18 cellular contexts compared by ENCODE assay signal in the genomic region with DNA sequence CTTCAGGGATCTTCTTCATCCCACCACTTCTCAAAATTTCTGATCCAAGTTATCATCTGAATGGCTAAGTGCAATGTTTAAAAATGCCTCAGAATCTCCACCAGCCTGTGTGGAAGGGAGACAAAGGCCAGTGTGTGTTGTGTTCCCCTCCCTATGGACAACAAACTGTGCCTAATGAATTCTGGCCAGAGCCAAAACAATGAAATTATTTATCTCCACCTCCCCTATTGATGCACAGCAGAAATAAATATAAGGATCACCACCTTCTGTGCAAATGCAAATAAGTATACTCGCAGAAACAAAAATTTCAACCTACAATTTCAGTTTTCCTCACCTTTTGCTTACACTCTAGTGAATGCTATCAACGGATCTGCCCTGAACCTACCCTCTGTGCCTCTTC.
A peak's percentile ranks its signal among the peaks of the same experiment; 100 is the strongest.
DNase-seq lines count a peak whose midpoint lies in the region; ATAC-seq and TF ChIP-seq lines count a peak whose summit lies in the region.
"Had no signal": no experiment of that assay in that cellular context is flagged by ENCODE, and none has a peak within 500 bp of the region (broad histone marks: within the 10 kb centered on the region; RNA-seq: fewer than 3 reads in every experiment).

No MANE protein-coding gene starts in this region.

- peaks cover 10% of the 10 kb centered on the region; the same call in 1 of the 2 replicates for H4K20me1 ChIP-seq in DND-41 (ENCODE audit: insufficient read depth, low read length)

- peaks cover 45% of the 10 kb centered on the region for H3K36me3 Mint-ChIP-seq in activated T-helper 2 cell treated with anti-CD3 and anti-CD28 coated beads, Interferon-gamma antibody, Interleukin-2, Interleukin-4, amounts not matched to agents 10 μg/mL and 5 μg/mL and 100 μg/mL, durations not matched to agents 14 hours and 24 hours and 36 hours (ENCODE audit: low read depth)
- H3K36me3 Mint-ChIP-seq in progenitor cell of endocrine pancreas (ENCODE audit: insufficient read depth), result peaks cover 5% of the 10 kb centered on the region

- no peaks in the 10 kb centered on the region for H3K27me3 ChIP-seq in DND-41 (ENCODE audit: insufficient read depth, low read length, poor library complexity)
- H3K27me3 ChIP-seq: BLaER1 treated with 17β-estradiol and CSF1 and Interleukin-3, amounts not matched to agents 10 nM and 100 nM had no signal

- peaks cover 98% of the 10 kb centered on the region for H3K4me1 ChIP-seq in DND-41 (ENCODE audit: insufficient read depth, low read length)

- H3K4me2 ChIP-seq in DND-41 (ENCODE audit: insufficient read depth, low read length), result peak overlapping the region; percentile 45; the same call in 1 of the 2 replicates
- H3K4me2 ChIP-seq: BLaER1 treated with 17β-estradiol and CSF1 and Interleukin-3, amounts not matched to agents 10 nM and 100 nM had no signal

- no peak for DNase-seq in DND-41
- DNase-seq in activated T-helper 2 cell treated with anti-CD3 and anti-CD28 coated beads, Interferon-gamma antibody, Interleukin-2, Interleukin-4, amounts not matched to agents 10 μg/mL and 5 μg/mL and 100 μg/mL, durations not matched to agents 14 hours and 24 hours and 36 hours (ENCODE audit: low spot score), result no peak
- peak in 23 of 42 donors; percentile 16 to 80 (median 54) for DNase-seq in head of caudate nucleus
- DNase-seq in progenitor cell of endocrine pancreas (ENCODE audit: low spot score, unreplicated experiment), result no peak
- DNase-seq in OCI-M2 (lab: John Stamatoyannopoulos, UW; ENCODE audit: unreplicated experiment), result no peak
- no peak for DNase-seq in NCI-H2107 (lab: John Stamatoyannopoulos, UW)
- DNase-seq: CD8-positive, alpha-beta memory T cell; DMS53; GOT3; NCI-H1105 treated with DMSO at 0.1 percent for 48 hours; NCI-H1694; NCI-H2081 treated with DMSO at 0.1 percent for 48 hours; NCI-H510A; NCI-H774; Right ventricle myocardium superior had no signal

- no peak overlapping the region for H3K4me3 ChIP-seq in DND-41 (ENCODE audit: low read depth in 1 of 2, low read length in 2 of 2)
- H3K4me3 ChIP-seq: BLaER1 treated with 17β-estradiol and CSF1 and Interleukin-3, amounts not matched to agents 10 nM and 100 nM; K562 had no signal

- H3K27ac ChIP-seq in DND-41 (ENCODE audit: low read length), result peak overlapping the region; percentile 82
- H3K27ac ChIP-seq: BLaER1 treated with 17β-estradiol and CSF1 and Interleukin-3, amounts not matched to agents 10 nM and 100 nM had no signal

- no peaks in the 10 kb centered on the region for H3K27me3 Mint-ChIP-seq in activated T-helper 2 cell treated with anti-CD3 and anti-CD28 coated beads, Interferon-gamma antibody, Interleukin-2, Interleukin-4, amounts not matched to agents 10 μg/mL and 5 μg/mL and 100 μg/mL, durations not matched to agents 14 hours and 24 hours and 36 hours (ENCODE audit: low read depth)
- H3K27me3 Mint-ChIP-seq in progenitor cell of endocrine pancreas, result no peaks in the 10 kb centered on the region

- H3K9me3 ChIP-seq in DND-41 (ENCODE audit: insufficient read depth, low read length, severe bottlenecking), result no peaks in the 10 kb centered on the region

- no peak for TF ChIP-seq CTCF in DND-41 (IDR thresholded peaks at IDR 0.05; ENCODE audit: borderline replicate concordance, extremely low read depth, low read length, poor library complexity, severe bottlenecking)
- no peak for TF ChIP-seq CTCF in progenitor cell of endocrine pancreas (IDR thresholded peaks at IDR 0.05; ENCODE audit: unreplicated experiment)

- no peak overlapping the region for H3K4me3 Mint-ChIP-seq in activated T-helper 2 cell treated with anti-CD3 and anti-CD28 coated beads, Interferon-gamma antibody, Interleukin-2, Interleukin-4, amounts not matched to agents 10 μg/mL and 5 μg/mL and 100 μg/mL, durations not matched to agents 14 hours and 24 hours and 36 hours (ENCODE audit: low read depth)
- H3K4me3 Mint-ChIP-seq in progenitor cell of endocrine pancreas (ENCODE audit: low read depth), result no peak overlapping the region

- ATAC-seq in DND-41 (ENCODE audit: insufficient read depth, low read depth) (no peak), GM19328 (IDR thresholded peaks at IDR 0.05; ENCODE audit: unreplicated experiment) (no peak)
- ATAC-seq: K562 had no signal

- no peak overlapping the region for H3K9ac ChIP-seq in DND-41 (ENCODE audit: low read depth, low read length)
- H3K9ac ChIP-seq: BLaER1 treated with 17β-estradiol and CSF1 and Interleukin-3, amounts not matched to agents 10 nM and 100 nM had no signal

- H3K4me1 Mint-ChIP-seq in activated T-helper 2 cell treated with anti-CD3 and anti-CD28 coated beads, Interferon-gamma antibody, Interleukin-2, Interleukin-4, amounts not matched to agents 10 μg/mL and 5 μg/mL and 100 μg/mL, durations not matched to agents 14 hours and 24 hours and 36 hours (ENCODE audit: low read depth), result peaks cover 94% of the 10 kb centered on the region
- H3K4me1 Mint-ChIP-seq in progenitor cell of endocrine pancreas (ENCODE audit: low read depth), result peaks cover 34% of the 10 kb centered on the region

- H3K9me3 Mint-ChIP-seq in activated T-helper 2 cell treated with anti-CD3 and anti-CD28 coated beads, Interferon-gamma antibody, Interleukin-2, Interleukin-4, amounts not matched to agents 10 μg/mL and 5 μg/mL and 100 μg/mL, durations not matched to agents 14 hours and 24 hours and 36 hours, result no peaks in the 10 kb centered on the region
- H3K9me3 Mint-ChIP-seq in progenitor cell of endocrine pancreas (ENCODE audit: low read depth), result peaks cover 3% of the 10 kb centered on the region

- H3K79me2 ChIP-seq in DND-41 (ENCODE audit: insufficient read depth, low read length), result peaks cover 99% of the 10 kb centered on the region

- intact Hi-C loops in activated T-helper 2 cell treated with anti-CD3 and anti-CD28 coated beads, Interferon-gamma antibody, Interleukin-2, Interleukin-4, amounts not matched to agents 10 μg/mL and 5 μg/mL and 100 μg/mL, durations not matched to agents 14 hours and 24 hours and 36 hours (cut with micrococcal nuclease), result loop anchor here (5.0 kb wide), 5 partner anchors 35 to 220 kb away; partner anchors contain the start of genes KCTD21 and USP35
- intact Hi-C loops in head of caudate nucleus (cut with DNase I), result no loop called here

- peak overlapping the region; percentile 64 for H3K27ac Mint-ChIP-seq in activated T-helper 2 cell treated with anti-CD3 and anti-CD28 coated beads, Interferon-gamma antibody, Interleukin-2, Interleukin-4, amounts not matched to agents 10 μg/mL and 5 μg/mL and 100 μg/mL, durations not matched to agents 14 hours and 24 hours and 36 hours
- peak overlapping the region; percentile 30 for H3K27ac Mint-ChIP-seq in progenitor cell of endocrine pancreas
- H3K27ac Mint-ChIP-seq: CD8-positive, alpha-beta memory T cell had no signal

- H3K36me3 ChIP-seq in DND-41 (ENCODE audit: insufficient read depth, low read length), result peaks cover 4% of the 10 kb centered on the region; the same call in 1 of the 2 replicates

- no peak overlapping the region for H2AFZ ChIP-seq in DND-41 (ENCODE audit: low read depth, low read length)

Comparison
In these comparisons a context has a peak if more than half of its experiments do, and no peak if none do; other contexts are left out.
1. DNase-seq: peak in head of caudate nucleus (23 of 42); none in DND-41 (single experiment), activated T-helper 2 cell treated with anti-CD3 and anti-CD28 coated beads, Interferon-gamma antibody, Interleukin-2, Interleukin-4, amounts not matched to agents 10 μg/mL and 5 μg/mL and 100 μg/mL, durations not matched to agents 14 hours and 24 hours and 36 hours (single experiment), progenitor cell of endocrine pancreas (single experiment), OCI-M2 (single experiment) and NCI-H2107 (single experiment).